In genomic region chr14:68688872-68689371, GRCh38 we compare ENCODE assay signal across 10 cellular contexts.
DNase-seq lines count a peak whose midpoint lies in the region; ATAC-seq and TF ChIP-seq lines count a peak whose summit lies in the region.
"Had no signal": no experiment of that assay in that cellular context is flagged by ENCODE, and none has a peak within 500 bp of the region (broad histone marks: within the 10 kb centered on the region; RNA-seq: fewer than 3 reads in every experiment).

No MANE protein-coding gene starts in this region.

- H4K20me1 ChIP-seq in PC-3 (ENCODE audit: low read length), result no peaks in the 10 kb centered on the region

- no peaks in the 10 kb centered on the region; the same call in 1 of the 2 replicates for H3K9me3 ChIP-seq in PC-3 (ENCODE audit: low read length)
- no peaks in the 10 kb centered on the region for H3K9me3 ChIP-seq in MG63

- POLR2A ChIA-PET in PC-3 (lab: Charles Lee; ENCODE audit: unreplicated experiment), result no interaction called here

- no peak overlapping the region for H3K4me2 ChIP-seq in PC-3 (ENCODE audit: low read length)

- peak overlapping the region; percentile 44; the same call in 1 of the 2 replicates for H3K9ac ChIP-seq in PC-3 (ENCODE audit: low read length)

- peak; percentile 11 for DNase-seq in NCI-H2171 treated with DMSO at 0.1 percent for 48 hours (lab: John Stamatoyannopoulos, UW)
- no peak for DNase-seq in NCI-H2171 (lab: John Stamatoyannopoulos, UW)
- DNase-seq in PC-3, result peak; percentile 23
- DNase-seq in fibroblast of pulmonary artery (ENCODE audit: low read depth), result peak; percentile 72
- no peak for DNase-seq in activated CD4-positive, CD25-positive, alpha-beta regulatory T cell (lab: John Stamatoyannopoulos, UW)
- DNase-seq in activated T-cell treated with anti-CD3 and anti-CD28 coated beads, Interleukin-2, amount 50 U/mL, for 1 hour, result no peak
- no peak for DNase-seq in MG63
- DNase-seq: stimulated activated naive CD8-positive, alpha-beta T cell treated with anti-CD3 and anti-CD28 coated beads, Interleukin-15, amount 100 ng/mL, for 72 hours had no signal

- ATAC-seq in PC-3, result no peak
- ATAC-seq: natural killer cell treated with Interleukin-12 subunit alpha and Interleukin-12 subunit beta and Interleukin-15 and Interleukin-18, amount 100 ng/mL, for 72 hours; stimulated activated naive CD8-positive, alpha-beta T cell treated with anti-CD3 and anti-CD28 coated beads, Interleukin-15, amount 100 ng/mL, for 72 hours had no signal

- no peak overlapping the region for H2AFZ ChIP-seq in PC-3 (ENCODE audit: low read length)

- no peaks in the 10 kb centered on the region for H3K9me2 ChIP-seq in PC-3 (replicated peaks; ENCODE audit: low read length)

- BruUV-seq in PC-3 (replicated peaks; lab: Mats Ljungman, UMichigan), result no TSS peak

- H3K79me2 ChIP-seq in PC-3 (ENCODE audit: low read length), result no peaks in the 10 kb centered on the region

- H3K4me1 ChIP-seq in PC-3 (ENCODE audit: insufficient read depth, low read length), result peaks cover 54% of the 10 kb centered on the region

- no peak for TF ChIP-seq CTCF in PC-3 (conservative IDR thresholded peaks at IDR 0.05; ENCODE audit: low read depth, low read length)
- peak; percentile 1 for TF ChIP-seq CTCF in fibroblast of pulmonary artery (IDR thresholded peaks at IDR 0.05; ENCODE audit: low read length, missing control alignments)

- H3K27ac ChIP-seq in PC-3 (ENCODE audit: low read length), result peak overlapping the region; percentile 77
- H3K27ac ChIP-seq in skin epidermis, result peak overlapping the region in 12 of 21 experiments; percentile 3 to 82 (median 34)

- no peaks in the 10 kb centered on the region for H3K27me3 ChIP-seq in PC-3 (ENCODE audit: low read length)
- no peaks in the 10 kb centered on the region for H3K27me3 ChIP-seq in MG63

- intact Hi-C loops in PC-3 (cut with micrococcal nuclease), result no loop called here

- H3K4me3 ChIP-seq in PC-3 (ENCODE audit: low read length), result no peak overlapping the region
- H3K4me3 ChIP-seq in fibroblast of pulmonary artery (replicated peaks; ENCODE audit: low read depth, low read length), result no peak overlapping the region
- no peak overlapping the region for H3K4me3 ChIP-seq in skin epidermis
- no peak overlapping the region for H3K4me3 ChIP-seq in MG63

- 0 out of 2 replicates have a peak, but pooled peaks cover 4% of the 10 kb centered on the region for H3K36me3 ChIP-seq in PC-3 (ENCODE audit: low read depth, low read length)
- no peaks in the 10 kb centered on the region for H3K36me3 ChIP-seq in MG63

- peaks cover 8% of the 10 kb centered on the region for H3F3A ChIP-seq in PC-3 (ENCODE audit: low read length, unreplicated experiment)

- CTCF ChIA-PET in PC-3 (lab: Charles Lee), result interaction anchor here (0.5 kb wide), 1 partner anchor 141 kb away, joined by 4 read pairs; no protein-coding TSS in a partner anchor

Comparison
In these comparisons a context has a peak if more than half of its experiments do, and no peak if none do; other contexts are left out.
1. DNase-seq: peak in NCI-H2171 treated with DMSO at 0.1 percent for 48 hours (single experiment), PC-3 (single experiment) and fibroblast of pulmonary artery (single experiment); none in NCI-H2171 (single experiment), activated CD4-positive, CD25-positive, alpha-beta regulatory T cell (0 of 4), activated T-cell treated with anti-CD3 and anti-CD28 coated beads, Interleukin-2, amount 50 U/mL, for 1 hour (single experiment) and MG63 (single experiment).